In genomic region chr7:2760098-2760889, GRCh38 we compare ENCODE assay signal across 9 cellular contexts.
DNase-seq lines count a peak whose midpoint lies in the region; ATAC-seq, FAIRE-seq and TF ChIP-seq lines count a peak whose summit lies in the region.
"Had no signal": no experiment of that assay in that cellular context is flagged by ENCODE, and none has a peak within 500 bp of the region (broad histone marks: within the 10 kb centered on the region; RNA-seq: fewer than 3 reads in every experiment).

No MANE protein-coding gene starts in this region.

- H3K79me2 ChIP-seq in keratinocyte (ENCODE audit: control insufficient read depth, insufficient read depth, low read length) = peaks cover 4% of the 10 kb centered on the region

- no peak for ATAC-seq in stimulated activated effector memory CD8-positive, alpha-beta T cell treated with anti-CD3 and anti-CD28 coated beads, Interleukin-12 subunit alpha, Interleukin-12 subunit beta, amount 100 ng/mL, for 72 hours
- no peak for ATAC-seq in HG03354 (IDR thresholded peaks at IDR 0.05; ENCODE audit: poor library complexity, severe bottlenecking, unreplicated experiment)

- no peaks in the 10 kb centered on the region for H3K9me3 ChIP-seq in keratinocyte (ENCODE audit: control insufficient read depth, low read depth, low read length)

- H3K27me3 Mint-ChIP-seq in brain = no peaks in the 10 kb centered on the region

- H3K9ac ChIP-seq in keratinocyte (ENCODE audit: control insufficient read depth, extremely low read depth, insufficient read depth, low read length) = peak overlapping the region; percentile 29

- FAIRE-seq in keratinocyte (lab: Jason Lieb, UNC) = no peak
- FAIRE-seq: endometrium had no signal

- peak overlapping the region; percentile 52 for H3K4me2 ChIP-seq in keratinocyte (ENCODE audit: control insufficient read depth, extremely low read depth, insufficient read depth, low read depth, low read length)

- H3K36me3 Mint-ChIP-seq in brain = peaks cover 42% of the 10 kb centered on the region
- no peaks in the 10 kb centered on the region for H3K36me3 Mint-ChIP-seq in stimulated activated effector memory CD8-positive, alpha-beta T cell treated with anti-CD3 and anti-CD28 coated beads, Interleukin-12 subunit alpha, Interleukin-12 subunit beta, amount 100 ng/mL, for 72 hours

- H2AFZ ChIP-seq in keratinocyte (ENCODE audit: control insufficient read depth, low read length) = no peak overlapping the region

- peaks cover under 1 to 11% (median 4%) of the 10 kb centered on the region in 5 experiments for H3K9me3 Mint-ChIP-seq in brain
- no peaks in the 10 kb centered on the region for H3K9me3 Mint-ChIP-seq in stimulated activated effector memory CD8-positive, alpha-beta T cell treated with anti-CD3 and anti-CD28 coated beads, Interleukin-12 subunit alpha, Interleukin-12 subunit beta, amount 100 ng/mL, for 72 hours

- peaks cover 69% of the 10 kb centered on the region for H3K4me1 Mint-ChIP-seq in brain
- H3K4me1 Mint-ChIP-seq in stimulated activated effector memory CD8-positive, alpha-beta T cell treated with anti-CD3 and anti-CD28 coated beads, Interleukin-12 subunit alpha, Interleukin-12 subunit beta, amount 100 ng/mL, for 72 hours = peaks cover 55% of the 10 kb centered on the region

- no peaks in the 10 kb centered on the region for H4K20me1 ChIP-seq in keratinocyte (ENCODE audit: control insufficient read depth, extremely low read depth, insufficient read depth, low read length)

- peaks cover 0 to 3% of the 10 kb centered on the region in 2 experiments for H3K36me3 ChIP-seq in keratinocyte (ENCODE audit: control insufficient read depth in 2 of 2, extremely low read depth in 1 of 2, insufficient read depth in 2 of 2, low read length in 2 of 2)

- dilution Hi-C loops in keratinocyte (cut with MboI; ENCODE audit: extremely low pct_ligation_motif_present, low sequenced_read_pairs) = no loop called here

- peak overlapping the region in 2 of 5 experiments; percentile 37 to 54 for H3K4me3 Mint-ChIP-seq in brain
- peak overlapping the region; percentile 28 for H3K4me3 Mint-ChIP-seq in stimulated activated effector memory CD8-positive, alpha-beta T cell treated with anti-CD3 and anti-CD28 coated beads, Interleukin-12 subunit alpha, Interleukin-12 subunit beta, amount 100 ng/mL, for 72 hours

- peak overlapping the region; percentile 41 for H3K27ac ChIP-seq in keratinocyte (ENCODE audit: control insufficient read depth, insufficient read depth, low read length)

- no peak overlapping the region for H3K4me3 ChIP-seq in keratinocyte (ENCODE audit: control insufficient read depth in 2 of 3, extremely low read depth in 1 of 3, insufficient read depth in 2 of 3, low read depth in 1 of 3, low read length in 3 of 3)

- no peaks in the 10 kb centered on the region for H3K27me3 ChIP-seq in keratinocyte (ENCODE audit: control insufficient read depth, extremely low read depth, insufficient read depth, low read length)

- TF ChIP-seq CTCF in brain (conservative IDR thresholded peaks at IDR 0.05) = peak; percentile 38 to 56
- TF ChIP-seq CTCF in keratinocyte (optimal IDR thresholded peaks at IDR 0.05 in 1 of 3, IDR thresholded peaks at IDR 0.05 in 1 of 3, conservative IDR thresholded peaks at IDR 0.05 in 1 of 3; ENCODE audit: extremely low read depth in 1 of 3, insufficient read depth in 2 of 3, low read length in 3 of 3) = peak; percentile 25 to 57 (median 34)

- no peaks in the 10 kb centered on the region for H3K9me1 ChIP-seq in keratinocyte (ENCODE audit: control insufficient read depth, extremely low read depth, insufficient read depth, low read length)

- H3K4me1 ChIP-seq in keratinocyte (ENCODE audit: control insufficient read depth, extremely low read depth, insufficient read depth, low read length) = peaks cover 57% of the 10 kb centered on the region

- peak overlapping the region; percentile 63 to 98 (median 90) for H3K27ac Mint-ChIP-seq in brain
- H3K27ac Mint-ChIP-seq in stimulated activated effector memory CD8-positive, alpha-beta T cell treated with anti-CD3 and anti-CD28 coated beads, Interleukin-12 subunit alpha, Interleukin-12 subunit beta, amount 100 ng/mL, for 72 hours = peak overlapping the region; percentile 12

- DNase-seq in A172 (ENCODE audit: low spot score) (peak; percentile 71), GM03348 (ENCODE audit: low spot score) (peak; percentile 48), NCI-H226 (peak; percentile 33), keratinocyte (ENCODE audit: low read depth, low spot score) (no peak)
- no peak for DNase-seq in stimulated activated effector memory CD8-positive, alpha-beta T cell treated with anti-CD3 and anti-CD28 coated beads, Interleukin-12 subunit alpha, Interleukin-12 subunit beta, amount 100 ng/mL, for 72 hours (ENCODE audit: low spot score in 2 of 2)
- no peak for DNase-seq in activated CD4-positive, alpha-beta T cell treated with anti-CD3 and anti-CD28 coated beads, Interleukin-2, amount 50 U/mL, for 4 hours

Comparison
In these comparisons a context has a peak if more than half of its experiments do, and no peak if none do; other contexts are left out.
1. DNase-seq: peak in A172 (single experiment), GM03348 (single experiment) and NCI-H226 (single experiment); none in keratinocyte (single experiment), stimulated activated effector memory CD8-positive, alpha-beta T cell treated with anti-CD3 and anti-CD28 coated beads, Interleukin-12 subunit alpha, Interleukin-12 subunit beta, amount 100 ng/mL, for 72 hours (0 of 2) and activated CD4-positive, alpha-beta T cell treated with anti-CD3 and anti-CD28 coated beads, Interleukin-2, amount 50 U/mL, for 4 hours (0 of 2).